12 cellular contexts compared by ENCODE assay signal in genomic region chr6:111846511-111847409, GRCh38. TPM values are rescaled to one million over a fixed set of nuclear protein-coding genes. Genes with fewer than 3 reads are reported as not detected.
DNase-seq lines count a peak whose midpoint lies in the region; ATAC-seq, FAIRE-seq and TF ChIP-seq lines count a peak whose summit lies in the region.
"Had no signal": no experiment of that assay in that cellular context is flagged by ENCODE, and none has a peak within 500 bp of the region (broad histone marks: within the 10 kb centered on the region; RNA-seq: fewer than 3 reads in every experiment).

No MANE protein-coding gene starts in this region.

- POLR2A ChIA-PET in CD4-positive, alpha-beta T cell (lab: Charles Lee), result interaction anchor here (1.0 kb wide), 1 partner anchor 23 kb away, joined by 3 read pairs; no protein-coding TSS in a partner anchor

- no peak overlapping the region for H3K4me2 ChIP-seq in MM.1S (ENCODE audit: low read depth, low read length)

- no peaks in the 10 kb centered on the region for H3K27me3 ChIP-seq in CD4-positive, alpha-beta T cell (ENCODE audit: control insufficient read depth, insufficient read depth, low read length)
- H3K27me3 ChIP-seq in MM.1S (replicated peaks; ENCODE audit: insufficient read depth, low read length), result no peaks in the 10 kb centered on the region
- H3K27me3 ChIP-seq in ovary, result no peaks in the 10 kb centered on the region
- H3K27me3 ChIP-seq: testis had no signal

- H3K27ac ChIP-seq in CD4-positive, alpha-beta T cell (ENCODE audit: low read depth, low read length), result peak overlapping the region; percentile 67
- H3K27ac ChIP-seq in MM.1S (ENCODE audit: low read length) (no peak overlapping the region), ovary (no peak overlapping the region)
- H3K27ac ChIP-seq: testis had no signal

- TF ChIP-seq EP300 in ovary (IDR thresholded peaks at IDR 0.05), result no peak

- 44 to 56% (median 53%) methylated on average over 5 of the region's 5 CpGs for WGBS in ovary, 3 donors

- H4K20me1 ChIP-seq in MM.1S (ENCODE audit: insufficient read depth, low read length), result no peaks in the 10 kb centered on the region

- peaks cover 37% of the 10 kb centered on the region for H3F3A ChIP-seq in MM.1S (ENCODE audit: insufficient read depth, low read length)

- H3K36me3 Mint-ChIP-seq in CD4-positive, alpha-beta T cell (ENCODE audit: low read depth), result peaks cover 38% of the 10 kb centered on the region
- H3K36me3 Mint-ChIP-seq in activated T-helper 1 cell treated with anti-CD3 and anti-CD28 coated beads, Interleukin-12 subunit alpha, Interleukin-12 subunit beta, Interleukin-2, Interleukin-4 antibody, amounts not matched to agents 30 ng/mL and 10 ng/mL and 1 ng/mL, durations not matched to agents 14 hours and 24 hours and 36 hours (ENCODE audit: low read depth), result peaks cover 41% of the 10 kb centered on the region

- no peaks in the 10 kb centered on the region for H3K79me2 ChIP-seq in MM.1S (ENCODE audit: low read length)

- no peak overlapping the region for H2AFZ ChIP-seq in MM.1S (ENCODE audit: low read length)

- peak; percentile 20 for ATAC-seq in CD4-positive, alpha-beta T cell (ENCODE audit: poor library complexity)
- peak; percentile 13 for ATAC-seq in mucosa of descending colon

- intact Hi-C loops in CD4-positive, alpha-beta T cell (cut with DNase I, micrococcal nuclease), result loop anchor here in 1 of 2 experiments (1.0 kb wide), 1 partner anchor 9 kb away; no protein-coding TSS in a partner anchor
- intact Hi-C loops in activated T-helper 1 cell treated with anti-CD3 and anti-CD28 coated beads, Interleukin-12 subunit alpha, Interleukin-12 subunit beta, Interleukin-2, Interleukin-4 antibody, amounts not matched to agents 30 ng/mL and 10 ng/mL and 1 ng/mL, durations not matched to agents 14 hours and 24 hours and 36 hours (cut with micrococcal nuclease), result loop anchor here (1.0 to 2.0 kb wide), 7 partner anchors 8 to 197 kb away; no protein-coding TSS in a partner anchor
- intact Hi-C loops in mucosa of descending colon (cut with DNase I, micrococcal nuclease) (no loop called here), ovary (cut with DNase I) (no loop called here)

- FAIRE-seq in GM12891 (lab: Jason Lieb, UNC), result no peak

- H3K27ac Mint-ChIP-seq in CD4-positive, alpha-beta T cell, result no peak overlapping the region
- H3K27ac Mint-ChIP-seq in activated T-helper 1 cell treated with anti-CD3 and anti-CD28 coated beads, Interleukin-12 subunit alpha, Interleukin-12 subunit beta, Interleukin-2, Interleukin-4 antibody, amounts not matched to agents 30 ng/mL and 10 ng/mL and 1 ng/mL, durations not matched to agents 14 hours and 24 hours and 36 hours, result no peak overlapping the region

- H3K36me3 ChIP-seq in mucosa of descending colon (ENCODE audit: low read depth), result no peaks in the 10 kb centered on the region
- H3K36me3 ChIP-seq in MM.1S (replicated peaks; ENCODE audit: insufficient read depth, low read length), result no peaks in the 10 kb centered on the region
- no peaks in the 10 kb centered on the region for H3K36me3 ChIP-seq in ovary

- no peak for TF ChIP-seq CTCF in CD4-positive, alpha-beta T cell (IDR thresholded peaks at IDR 0.05)
- TF ChIP-seq CTCF in mucosa of descending colon (IDR thresholded peaks at IDR 0.05) (no peak), MM.1S (IDR thresholded peaks at IDR 0.05; ENCODE audit: low read length) (no peak), ovary (IDR thresholded peaks at IDR 0.05) (no peak)

- H3K4me3 Mint-ChIP-seq in CD4-positive, alpha-beta T cell, result peak overlapping the region; percentile 43
- peak overlapping the region; percentile 65 for H3K4me3 Mint-ChIP-seq in activated T-helper 1 cell treated with anti-CD3 and anti-CD28 coated beads, Interleukin-12 subunit alpha, Interleukin-12 subunit beta, Interleukin-2, Interleukin-4 antibody, amounts not matched to agents 30 ng/mL and 10 ng/mL and 1 ng/mL, durations not matched to agents 14 hours and 24 hours and 36 hours
- H3K4me3 Mint-ChIP-seq: neural crest cell had no signal

- CTCF ChIA-PET in CD4-positive, alpha-beta T cell (lab: Charles Lee), result interaction anchor here (0.9 to 1.5 kb wide), 2 partner anchors 27 to 150 kb away, joined by 3 to 5 read pairs; partner anchors contain the start of gene FYN

- no peaks in the 10 kb centered on the region for H3K9me2 ChIP-seq in MM.1S (replicated peaks; ENCODE audit: insufficient read depth, low read length)

- no peaks in the 10 kb centered on the region for H3K27me3 Mint-ChIP-seq in CD4-positive, alpha-beta T cell
- no peaks in the 10 kb centered on the region for H3K27me3 Mint-ChIP-seq in activated T-helper 1 cell treated with anti-CD3 and anti-CD28 coated beads, Interleukin-12 subunit alpha, Interleukin-12 subunit beta, Interleukin-2, Interleukin-4 antibody, amounts not matched to agents 30 ng/mL and 10 ng/mL and 1 ng/mL, durations not matched to agents 14 hours and 24 hours and 36 hours (ENCODE audit: insufficient read depth)

- no peaks in the 10 kb centered on the region for H3K9me3 Mint-ChIP-seq in CD4-positive, alpha-beta T cell
- no peaks in the 10 kb centered on the region for H3K9me3 Mint-ChIP-seq in activated T-helper 1 cell treated with anti-CD3 and anti-CD28 coated beads, Interleukin-12 subunit alpha, Interleukin-12 subunit beta, Interleukin-2, Interleukin-4 antibody, amounts not matched to agents 30 ng/mL and 10 ng/mL and 1 ng/mL, durations not matched to agents 14 hours and 24 hours and 36 hours
- H3K9me3 Mint-ChIP-seq: neural crest cell had no signal

- DNase-seq in CD4-positive, alpha-beta T cell, result peak in 1 of 10 experiments; percentile 22
- DNase-seq in GM12891 (ENCODE audit: insufficient read length, low spot score) (no peak), mucosa of descending colon (no peak), MM.1S (no peak), NCI-H1930 (lab: John Stamatoyannopoulos, UW) (no peak), NCI-H524 (lab: John Stamatoyannopoulos, UW) (no peak), ovary (no peak)
- DNase-seq in activated T-helper 1 cell treated with anti-CD3 and anti-CD28 coated beads, Interleukin-12 subunit alpha, Interleukin-12 subunit beta, Interleukin-2, Interleukin-4 antibody, amounts not matched to agents 30 ng/mL and 10 ng/mL and 1 ng/mL, durations not matched to agents 14 hours and 24 hours and 36 hours (ENCODE audit: low spot score), result peak; percentile 35
- DNase-seq: effector CD4-positive, alpha-beta T cell; NCI-H526; testis had no signal

- H3K4me1 ChIP-seq in mucosa of descending colon (ENCODE audit: low read depth) (peaks cover 5% of the 10 kb centered on the region), MM.1S (ENCODE audit: low read length) (peaks cover 47% of the 10 kb centered on the region), ovary (ENCODE audit: insufficient read depth) (peaks cover 14% of the 10 kb centered on the region)

- H3K9ac ChIP-seq in MM.1S (ENCODE audit: low read length), result no peak overlapping the region

- TF ChIP-seq POLR2A in GM12891 (IDR thresholded peaks at IDR 0.05; ENCODE audit: low read depth, low read length) (no peak), ovary (IDR thresholded peaks at IDR 0.05) (no peak)

- peaks cover 29% of the 10 kb centered on the region for H3K4me1 Mint-ChIP-seq in CD4-positive, alpha-beta T cell (ENCODE audit: low read depth)
- peaks cover 30% of the 10 kb centered on the region for H3K4me1 Mint-ChIP-seq in activated T-helper 1 cell treated with anti-CD3 and anti-CD28 coated beads, Interleukin-12 subunit alpha, Interleukin-12 subunit beta, Interleukin-2, Interleukin-4 antibody, amounts not matched to agents 30 ng/mL and 10 ng/mL and 1 ng/mL, durations not matched to agents 14 hours and 24 hours and 36 hours (ENCODE audit: low read depth)

- no peaks in the 10 kb centered on the region for H3K9me3 ChIP-seq in CD4-positive, alpha-beta T cell (ENCODE audit: control insufficient read depth, low read length)
- no peaks in the 10 kb centered on the region for H3K9me3 ChIP-seq in mucosa of descending colon
- H3K9me3 ChIP-seq in MM.1S (replicated peaks; ENCODE audit: insufficient read depth, low read length), result no peaks in the 10 kb centered on the region
- H3K9me3 ChIP-seq in ovary, result no peaks in the 10 kb centered on the region
- H3K9me3 ChIP-seq: testis had no signal

- H3K4me3 ChIP-seq in mucosa of descending colon, result no peak overlapping the region
- no peak overlapping the region for H3K4me3 ChIP-seq in MM.1S (ENCODE audit: low read length)
- no peak overlapping the region for H3K4me3 ChIP-seq in ovary
- H3K4me3 ChIP-seq: testis had no signal

TF ChIP-seq in GM12891, 5 proteins besides CTCF, POLR2A, EP300 and RAD21:
- TF ChIP-seq POU2F2 (IDR thresholded peaks at IDR 0.05; ENCODE audit: low read depth, low read length), result no peak
- TF ChIP-seq SPI1 (IDR thresholded peaks at IDR 0.05; ENCODE audit: low read depth, low read length), result peak; percentile 81

RNA-seq across cellular contexts. Expression of gene FYN, which starts 26.5 kb away (rescaled TPM):
- total RNA-seq in CD4-positive, alpha-beta T cell, result 100 to 1,000 TPM; 419 TPM
- 15.3 TPM for polyA plus RNA-seq in GM12891 (2012; ENCODE audit: low read depth, missing spikeins)
- 347 and 355 TPM in 2 replicates for total RNA-seq in activated T-helper 1 cell treated with anti-CD3 and anti-CD28 coated beads, Interleukin-12 subunit alpha, Interleukin-12 subunit beta, Interleukin-2, Interleukin-4 antibody, amounts not matched to agents 30 ng/mL and 10 ng/mL and 1 ng/mL, durations not matched to agents 14 hours and 24 hours and 36 hours
- total RNA-seq in mucosa of descending colon (10 to 100 TPM; 15.0 to 63.0 (median 24.8) TPM), ovary (100 to 1,000 TPM in 1 of 7 donors, 10 to 100 TPM in 6; 54.8 to 116 (median 72.7) TPM)
- 10 to 100 TPM; 37.2 to 94.3 TPM for polyA plus RNA-seq in ovary
